In the genomic region with DNA sequence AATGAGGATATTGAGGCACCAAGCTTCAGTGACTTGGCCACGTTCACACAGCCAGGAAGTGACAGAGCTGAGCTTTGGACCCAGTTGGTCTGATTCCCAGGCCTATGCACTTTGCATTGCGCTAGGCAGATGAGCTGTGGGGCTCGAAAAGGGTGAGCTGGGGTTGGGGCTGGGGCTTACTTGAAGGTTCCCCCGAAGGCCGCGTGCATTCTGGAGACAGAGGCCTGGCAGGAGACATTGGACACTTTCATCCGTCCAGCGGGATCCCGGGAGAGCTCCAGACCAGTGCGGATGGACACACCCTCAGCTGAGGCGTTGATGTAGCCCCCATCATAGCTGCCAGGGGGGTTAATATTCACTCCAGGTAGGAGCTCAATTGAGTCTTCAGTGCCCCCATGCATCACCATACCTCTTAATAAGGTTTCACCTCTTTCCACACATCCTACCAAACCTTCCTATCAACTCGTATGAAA, we compare ENCODE assay signal across 1 cellular context.
TF ChIP-seq lines count a peak whose summit lies in the region.

No MANE protein-coding gene starts in this region.

TF ChIP-seq in HepG2, 621 proteins besides CTCF, POLR2A, EP300 and RAD21 (continued from another document):
- TF ChIP-seq, protein P1, sequence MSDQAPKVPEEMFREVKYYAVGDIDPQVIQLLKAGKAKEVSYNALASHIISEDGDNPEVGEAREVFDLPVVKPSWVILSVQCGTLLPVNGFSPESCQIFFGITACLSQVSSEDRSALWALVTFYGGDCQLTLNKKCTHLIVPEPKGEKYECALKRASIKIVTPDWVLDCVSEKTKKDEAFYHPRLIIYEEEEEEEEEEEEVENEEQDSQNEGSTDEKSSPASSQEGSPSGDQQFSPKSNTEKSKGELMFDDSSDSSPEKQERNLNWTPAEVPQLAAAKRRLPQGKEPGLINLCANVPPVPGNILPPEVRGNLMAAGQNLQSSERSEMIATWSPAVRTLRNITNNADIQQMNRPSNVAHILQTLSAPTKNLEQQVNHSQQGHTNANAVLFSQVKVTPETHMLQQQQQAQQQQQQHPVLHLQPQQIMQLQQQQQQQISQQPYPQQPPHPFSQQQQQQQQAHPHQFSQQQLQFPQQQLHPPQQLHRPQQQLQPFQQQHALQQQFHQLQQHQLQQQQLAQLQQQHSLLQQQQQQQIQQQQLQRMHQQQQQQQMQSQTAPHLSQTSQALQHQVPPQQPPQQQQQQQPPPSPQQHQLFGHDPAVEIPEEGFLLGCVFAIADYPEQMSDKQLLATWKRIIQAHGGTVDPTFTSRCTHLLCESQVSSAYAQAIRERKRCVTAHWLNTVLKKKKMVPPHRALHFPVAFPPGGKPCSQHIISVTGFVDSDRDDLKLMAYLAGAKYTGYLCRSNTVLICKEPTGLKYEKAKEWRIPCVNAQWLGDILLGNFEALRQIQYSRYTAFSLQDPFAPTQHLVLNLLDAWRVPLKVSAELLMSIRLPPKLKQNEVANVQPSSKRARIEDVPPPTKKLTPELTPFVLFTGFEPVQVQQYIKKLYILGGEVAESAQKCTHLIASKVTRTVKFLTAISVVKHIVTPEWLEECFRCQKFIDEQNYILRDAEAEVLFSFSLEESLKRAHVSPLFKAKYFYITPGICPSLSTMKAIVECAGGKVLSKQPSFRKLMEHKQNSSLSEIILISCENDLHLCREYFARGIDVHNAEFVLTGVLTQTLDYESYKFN (CRISPR knock-in tag; conservative IDR thresholded peaks at IDR 0.05), result peak; percentile 92
- TF ChIP-seq POLR2G (IDR thresholded peaks at IDR 0.05; ENCODE audit: low read depth, low read length) (peak; percentile 76), SOX13 (IDR thresholded peaks at IDR 0.05) (no peak), SOX13 (CRISPR knock-in tag; conservative IDR thresholded peaks at IDR 0.05 in 1 of 2, IDR thresholded peaks at IDR 0.05 in 1 of 2) (peak in 1 of 2 experiments; percentile 29; a peak in 1 of 4 replicates), ZFP62 (CRISPR knock-in tag; IDR thresholded peaks at IDR 0.05) (no peak), POLR2AphosphoS2 (IDR thresholded peaks at IDR 0.05; ENCODE audit: low read depth, low read length) (no peak), ZFYVE20 (CRISPR knock-in tag; IDR thresholded peaks at IDR 0.05; ENCODE audit: borderline replicate concordance, low read depth) (no peak)
- TF ChIP-seq, protein P2, sequence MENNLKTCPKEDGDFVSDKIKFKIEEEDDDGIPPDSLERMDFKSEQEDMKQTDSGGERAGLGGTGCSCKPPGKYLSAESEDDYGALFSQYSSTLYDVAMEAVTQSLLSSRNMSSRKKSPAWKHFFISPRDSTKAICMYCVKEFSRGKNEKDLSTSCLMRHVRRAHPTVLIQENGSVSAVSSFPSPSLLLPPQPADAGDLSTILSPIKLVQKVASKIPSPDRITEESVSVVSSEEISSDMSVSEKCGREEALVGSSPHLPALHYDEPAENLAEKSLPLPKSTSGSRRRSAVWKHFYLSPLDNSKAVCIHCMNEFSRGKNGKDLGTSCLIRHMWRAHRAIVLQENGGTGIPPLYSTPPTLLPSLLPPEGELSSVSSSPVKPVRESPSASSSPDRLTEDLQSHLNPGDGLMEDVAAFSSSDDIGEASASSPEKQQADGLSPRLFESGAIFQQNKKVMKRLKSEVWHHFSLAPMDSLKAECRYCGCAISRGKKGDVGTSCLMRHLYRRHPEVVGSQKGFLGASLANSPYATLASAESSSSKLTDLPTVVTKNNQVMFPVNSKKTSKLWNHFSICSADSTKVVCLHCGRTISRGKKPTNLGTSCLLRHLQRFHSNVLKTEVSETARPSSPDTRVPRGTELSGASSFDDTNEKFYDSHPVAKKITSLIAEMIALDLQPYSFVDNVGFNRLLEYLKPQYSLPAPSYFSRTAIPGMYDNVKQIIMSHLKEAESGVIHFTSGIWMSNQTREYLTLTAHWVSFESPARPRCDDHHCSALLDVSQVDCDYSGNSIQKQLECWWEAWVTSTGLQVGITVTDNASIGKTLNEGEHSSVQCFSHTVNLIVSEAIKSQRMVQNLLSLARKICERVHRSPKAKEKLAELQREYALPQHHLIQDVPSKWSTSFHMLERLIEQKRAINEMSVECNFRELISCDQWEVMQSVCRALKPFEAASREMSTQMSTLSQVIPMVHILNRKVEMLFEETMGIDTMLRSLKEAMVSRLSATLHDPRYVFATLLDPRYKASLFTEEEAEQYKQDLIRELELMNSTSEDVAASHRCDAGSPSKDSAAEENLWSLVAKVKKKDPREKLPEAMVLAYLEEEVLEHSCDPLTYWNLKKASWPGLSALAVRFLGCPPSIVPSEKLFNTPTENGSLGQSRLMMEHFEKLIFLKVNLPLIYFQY (CRISPR knock-in tag; IDR thresholded peaks at IDR 0.05; ENCODE audit: borderline replicate concordance), result peak; percentile 51; the same call in 1 of the 2 replicates
TF ChIP-seq in HepG2: peak in this region for 176.
